In genomic region chr7:44769381-44770209, GRCh38 we compare ENCODE assay signal across 8 cellular contexts. TPM values are rescaled to one million over a fixed set of nuclear protein-coding genes. Genes with fewer than 3 reads are reported as not detected.
DNase-seq lines count a peak whose midpoint lies in the region; ATAC-seq and TF ChIP-seq lines count a peak whose summit lies in the region.

No MANE protein-coding gene starts in this region.

- H3K27ac ChIP-seq in coronary artery = peak overlapping the region; percentile 40 to 72

- H3K4me3 ChIP-seq in coronary artery = peak overlapping the region; percentile 60

- H3K27ac Mint-ChIP-seq in natural killer cell = peak overlapping the region; percentile 78 to 93

- TF ChIP-seq POLR2A in GM18505 (IDR thresholded peaks at IDR 0.05; ENCODE audit: borderline replicate concordance, extremely low read depth, insufficient read depth, insufficient read length) = peak; percentile 45

- TF ChIP-seq CTCF in coronary artery (IDR thresholded peaks at IDR 0.05) (no peak), natural killer cell (IDR thresholded peaks at IDR 0.05) (no peak)

- DNase-seq in H4 (ENCODE audit: low spot score) (peak; percentile 68), NCI-H2171 (lab: John Stamatoyannopoulos, UW) (peak; percentile 12), coronary artery (ENCODE audit: low spot score) (no peak), natural killer cell (peak; percentile 52), NCI-H1436 treated with DMSO at 0.1 percent for 48 hours (lab: John Stamatoyannopoulos, UW) (no peak), CD1c-positive myeloid dendritic cell (ENCODE audit: extremely low spot score) (no peak)
- DNase-seq in activated CD4-positive, CD25-positive, alpha-beta regulatory T cell treated with anti-CD3 and anti-CD28 coated beads, Interleukin-2, amount 50 U/mL, for 72 hours = no peak

- H3K36me3 Mint-ChIP-seq in natural killer cell = no peaks in the 10 kb centered on the region

- intact Hi-C loops in natural killer cell (cut with micrococcal nuclease) = loop anchor here (2.0 kb wide), 1 partner anchor 27 kb away; the partner anchor contains the start of gene PPIA

- ATAC-seq in GM18505 (IDR thresholded peaks at IDR 0.05; ENCODE audit: unreplicated experiment) (peak; percentile 51), natural killer cell (peak; percentile 74 to 89 (median 87))

- H3K9me3 Mint-ChIP-seq in natural killer cell = no peaks in the 10 kb centered on the region

- peaks cover 0 to 2% of the 10 kb centered on the region in 2 donors for H3K27me3 Mint-ChIP-seq in natural killer cell (ENCODE audit: low read depth in 2 of 2)

- peak overlapping the region; percentile 84 for H3K4me3 Mint-ChIP-seq in natural killer cell

- H3K4me1 Mint-ChIP-seq in natural killer cell = peaks cover 40 to 43% of the 10 kb centered on the region in 2 donors

RNA-seq across cellular contexts. Expression of gene ZMIZ2, which starts 20.9 kb away (rescaled TPM):
- 3.9 and 4.6 TPM in 2 replicates for total RNA-seq in H4 (2014; rRNA removed; shearing (Covaris generic))
- total RNA-seq in natural killer cell = 100 to 1,000 TPM; 152 to 170 (median 167) TPM

RNA-seq across cellular contexts. Expression of gene PPIA, which starts 26.9 kb away (rescaled TPM):
- total RNA-seq in H4 (2014; rRNA removed; shearing (Covaris generic)) = 13,857 and 15,820 TPM in 2 replicates
- total RNA-seq in natural killer cell = 100 to 1,000 TPM; 701 to 727 (median 718) TPM

Comparison
In these comparisons a context has a peak if more than half of its experiments do, and no peak if none do; other contexts are left out.
1. DNase-seq: peak in H4 (single experiment), NCI-H2171 (single experiment) and natural killer cell (single experiment); none in coronary artery (single experiment), NCI-H1436 treated with DMSO at 0.1 percent for 48 hours (single experiment), CD1c-positive myeloid dendritic cell (single experiment) and activated CD4-positive, CD25-positive, alpha-beta regulatory T cell treated with anti-CD3 and anti-CD28 coated beads, Interleukin-2, amount 50 U/mL, for 72 hours (single experiment).
2. RNA of gene ZMIZ2, which starts 20.9 kb away (total RNA-seq): 152 to 170 TPM in natural killer cell; 3.9 to 4.6 TPM in H4; every median in the first group is over 10 times any median in the second.
3. RNA of gene PPIA, which starts 26.9 kb away (total RNA-seq): 13,857 to 15,820 TPM in H4; 701 to 727 TPM in natural killer cell; every median in the first group is over 10 times any median in the second.